ENCODE assay signal across 25 cellular contexts in genomic region chr1:30820249-30820648, GRCh38.
"Had no signal": no experiment of that assay in that cellular context is flagged by ENCODE, and none has a peak within 500 bp of the region (broad histone marks: within the 10 kb centered on the region; RNA-seq: fewer than 3 reads in every experiment).

No MANE protein-coding gene starts in this region.

- H3K4me2 ChIP-seq: hepatocyte had no signal

- H2AFZ ChIP-seq: hepatocyte had no signal

- H3K36me3 Mint-ChIP-seq: WTC11 had no signal

- H3K36me3 ChIP-seq: cardiac muscle cell, ovary, right lobe of liver, vagina had no signal

- H3K27ac ChIP-seq: cardiac muscle cell, hepatocyte, ovary, psoas muscle, right lobe of liver, vagina had no signal

- ATAC-seq: activated CD4-positive, alpha-beta T cell treated with anti-CD3 and anti-CD28 coated beads for 36 hours; activated T-cell treated with anti-CD3 and anti-CD28 coated beads, Interleukin-2, amount 50 U/mL, for 72 hours; left ventricle myocardium superior; psoas muscle; right lobe of liver; WTC11 had no signal

- H3K9me3 ChIP-seq: ovary, psoas muscle, right lobe of liver, vagina had no signal

- H3K27ac Mint-ChIP-seq: activated CD4-positive, alpha-beta T cell treated with anti-CD3 and anti-CD28 coated beads for 36 hours; activated naive CD4-positive, alpha-beta T cell treated with anti-CD3 and anti-CD28 coated beads, Interleukin-2, amount 10 ng/mL, durations not matched to agents 7 days and 5 days; activated T-cell treated with anti-CD3 and anti-CD28 coated beads, Interleukin-2, amount 50 U/mL, for 72 hours; naive B cell; T-helper 1 cell treated with Interleukin-12 subunit alpha and Interleukin-12 subunit beta and Interleukin-4 antibody, amounts not matched to agents 30 μg/mL and 1 μg/mL, for 36 hours; WTC11 had no signal

- H3K79me2 ChIP-seq: hepatocyte had no signal

- H3K4me3 Mint-ChIP-seq: activated CD4-positive, alpha-beta T cell treated with anti-CD3 and anti-CD28 coated beads for 36 hours; activated naive CD4-positive, alpha-beta T cell treated with anti-CD3 and anti-CD28 coated beads, Interleukin-2, amount 10 ng/mL, durations not matched to agents 7 days and 5 days; activated T-cell treated with anti-CD3 and anti-CD28 coated beads, Interleukin-2, amount 50 U/mL, for 72 hours; naive B cell; T-helper 1 cell treated with Interleukin-12 subunit alpha and Interleukin-12 subunit beta and Interleukin-4 antibody, amounts not matched to agents 30 μg/mL and 1 μg/mL, for 36 hours; WTC11 had no signal

- H3K4me3 ChIP-seq: cardiac muscle cell, hepatocyte, ovary, psoas muscle, right lobe of liver, smooth muscle cell, vagina had no signal

- H3K9me3 Mint-ChIP-seq: activated naive CD4-positive, alpha-beta T cell treated with anti-CD3 and anti-CD28 coated beads, Interleukin-2, amount 10 ng/mL, durations not matched to agents 7 days and 5 days; activated T-cell treated with anti-CD3 and anti-CD28 coated beads, Interleukin-2, amount 50 U/mL, for 72 hours; T-helper 1 cell treated with Interleukin-12 subunit alpha and Interleukin-12 subunit beta and Interleukin-4 antibody, amounts not matched to agents 30 μg/mL and 1 μg/mL, for 36 hours; WTC11 had no signal

- DNase-seq: activated CD4-positive, alpha-beta T cell treated with anti-CD3 and anti-CD28 coated beads for 36 hours; activated CD4-positive, alpha-beta T cell treated with anti-CD3 and anti-CD28 coated beads, Interleukin-2, amount 50 U/mL, for 48 hours; activated effector memory CD4-positive, alpha-beta T cell treated with anti-CD3 and anti-CD28 coated beads, Interleukin-2, amount 50 U/mL, for 16 hours; activated naive CD4-positive, alpha-beta T cell treated with anti-CD3 and anti-CD28 coated beads, Interleukin-2, amount 10 ng/mL, durations not matched to agents 7 days and 5 days; activated T-cell treated with anti-CD3 and anti-CD28 coated beads, Interleukin-2, amount 50 U/mL, for 72 hours; effector CD4-positive, alpha-beta T cell; foreskin fibroblast; kidney glomerular epithelial cell; left ventricle myocardium superior; mammary epithelial cell; naive B cell; psoas muscle; right lobe of liver; stimulated activated CD4-positive, alpha-beta T cell treated with anti-CD3 and anti-CD28 coated beads, Interleukin-2, amount 100 ng/mL, for 48 hours; stimulated activated CD8-positive, alpha-beta memory T cell treated with anti-CD3 and anti-CD28 coated beads, Interleukin-4, amount 100 ng/mL, for 48 hours; stimulated activated naive CD4-positive, alpha-beta T cell; T1000; trophoblast cell had no signal

- H3K27me3 ChIP-seq: hepatocyte, ovary, right lobe of liver, vagina had no signal
